In the genomic region with DNA sequence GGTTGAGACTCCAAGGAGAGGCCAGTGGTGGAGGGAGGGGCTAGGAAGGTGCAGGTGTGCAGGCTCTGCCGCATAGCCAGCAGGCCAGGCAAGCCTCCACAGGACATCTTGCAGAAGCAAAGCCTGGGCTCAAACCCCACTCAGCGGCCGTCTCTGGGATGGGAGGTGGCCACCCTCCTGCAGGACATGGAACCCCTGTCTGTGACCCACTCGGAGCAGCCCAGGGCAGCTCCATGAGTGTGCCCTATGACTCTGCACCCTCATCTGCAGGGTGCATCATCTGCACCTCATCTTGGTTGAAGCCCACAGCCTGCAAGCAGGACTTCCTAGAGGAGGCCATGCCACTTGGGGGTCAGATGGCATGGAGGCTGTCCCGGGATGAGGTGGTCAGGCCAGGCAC, we compare ENCODE assay signal across 1 cellular context.
TF ChIP-seq lines count a peak whose summit lies in the region.

No MANE protein-coding gene starts in this region.

TF ChIP-seq in HepG2, 621 proteins besides CTCF, POLR2A, EP300 and RAD21 (continued from another document):
- no peak for TF ChIP-seq MED8 (CRISPR knock-in tag; IDR thresholded peaks at IDR 0.05; ENCODE audit: insufficient replicate concordance)
- no peak for TF ChIP-seq ZNF414 (CRISPR knock-in tag; IDR thresholded peaks at IDR 0.05)
- TF ChIP-seq ZNF510 (CRISPR knock-in tag; IDR thresholded peaks at IDR 0.05; ENCODE audit: low read depth): no peak
- no peak for TF ChIP-seq STAT6 (CRISPR knock-in tag; IDR thresholded peaks at IDR 0.05; ENCODE audit: borderline replicate concordance)
- TF ChIP-seq ZNF281 (CRISPR knock-in tag; IDR thresholded peaks at IDR 0.05; ENCODE audit: borderline replicate concordance): no peak
- TF ChIP-seq KMT2B (CRISPR knock-in tag; IDR thresholded peaks at IDR 0.05): no peak
- TF ChIP-seq, protein P1, sequence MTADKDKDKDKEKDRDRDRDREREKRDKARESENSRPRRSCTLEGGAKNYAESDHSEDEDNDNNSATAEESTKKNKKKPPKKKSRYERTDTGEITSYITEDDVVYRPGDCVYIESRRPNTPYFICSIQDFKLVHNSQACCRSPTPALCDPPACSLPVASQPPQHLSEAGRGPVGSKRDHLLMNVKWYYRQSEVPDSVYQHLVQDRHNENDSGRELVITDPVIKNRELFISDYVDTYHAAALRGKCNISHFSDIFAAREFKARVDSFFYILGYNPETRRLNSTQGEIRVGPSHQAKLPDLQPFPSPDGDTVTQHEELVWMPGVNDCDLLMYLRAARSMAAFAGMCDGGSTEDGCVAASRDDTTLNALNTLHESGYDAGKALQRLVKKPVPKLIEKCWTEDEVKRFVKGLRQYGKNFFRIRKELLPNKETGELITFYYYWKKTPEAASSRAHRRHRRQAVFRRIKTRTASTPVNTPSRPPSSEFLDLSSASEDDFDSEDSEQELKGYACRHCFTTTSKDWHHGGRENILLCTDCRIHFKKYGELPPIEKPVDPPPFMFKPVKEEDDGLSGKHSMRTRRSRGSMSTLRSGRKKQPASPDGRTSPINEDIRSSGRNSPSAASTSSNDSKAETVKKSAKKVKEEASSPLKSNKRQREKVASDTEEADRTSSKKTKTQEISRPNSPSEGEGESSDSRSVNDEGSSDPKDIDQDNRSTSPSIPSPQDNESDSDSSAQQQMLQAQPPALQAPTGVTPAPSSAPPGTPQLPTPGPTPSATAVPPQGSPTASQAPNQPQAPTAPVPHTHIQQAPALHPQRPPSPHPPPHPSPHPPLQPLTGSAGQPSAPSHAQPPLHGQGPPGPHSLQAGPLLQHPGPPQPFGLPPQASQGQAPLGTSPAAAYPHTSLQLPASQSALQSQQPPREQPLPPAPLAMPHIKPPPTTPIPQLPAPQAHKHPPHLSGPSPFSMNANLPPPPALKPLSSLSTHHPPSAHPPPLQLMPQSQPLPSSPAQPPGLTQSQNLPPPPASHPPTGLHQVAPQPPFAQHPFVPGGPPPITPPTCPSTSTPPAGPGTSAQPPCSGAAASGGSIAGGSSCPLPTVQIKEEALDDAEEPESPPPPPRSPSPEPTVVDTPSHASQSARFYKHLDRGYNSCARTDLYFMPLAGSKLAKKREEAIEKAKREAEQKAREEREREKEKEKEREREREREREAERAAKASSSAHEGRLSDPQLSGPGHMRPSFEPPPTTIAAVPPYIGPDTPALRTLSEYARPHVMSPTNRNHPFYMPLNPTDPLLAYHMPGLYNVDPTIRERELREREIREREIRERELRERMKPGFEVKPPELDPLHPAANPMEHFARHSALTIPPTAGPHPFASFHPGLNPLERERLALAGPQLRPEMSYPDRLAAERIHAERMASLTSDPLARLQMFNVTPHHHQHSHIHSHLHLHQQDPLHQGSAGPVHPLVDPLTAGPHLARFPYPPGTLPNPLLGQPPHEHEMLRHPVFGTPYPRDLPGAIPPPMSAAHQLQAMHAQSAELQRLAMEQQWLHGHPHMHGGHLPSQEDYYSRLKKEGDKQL (CRISPR knock-in tag; IDR thresholded peaks at IDR 0.05; ENCODE audit: low read depth): no peak
- no peak for TF ChIP-seq PPARG (CRISPR knock-in tag; conservative IDR thresholded peaks at IDR 0.05)
- TF ChIP-seq ZNF607 (CRISPR knock-in tag; IDR thresholded peaks at IDR 0.05; ENCODE audit: borderline replicate concordance): no peak
- no peak for TF ChIP-seq MIXL1 (CRISPR knock-in tag; IDR thresholded peaks at IDR 0.05)
- no peak for TF ChIP-seq NFIB (CRISPR knock-in tag; IDR thresholded peaks at IDR 0.05; ENCODE audit: borderline replicate concordance)
